In the genomic region with DNA sequence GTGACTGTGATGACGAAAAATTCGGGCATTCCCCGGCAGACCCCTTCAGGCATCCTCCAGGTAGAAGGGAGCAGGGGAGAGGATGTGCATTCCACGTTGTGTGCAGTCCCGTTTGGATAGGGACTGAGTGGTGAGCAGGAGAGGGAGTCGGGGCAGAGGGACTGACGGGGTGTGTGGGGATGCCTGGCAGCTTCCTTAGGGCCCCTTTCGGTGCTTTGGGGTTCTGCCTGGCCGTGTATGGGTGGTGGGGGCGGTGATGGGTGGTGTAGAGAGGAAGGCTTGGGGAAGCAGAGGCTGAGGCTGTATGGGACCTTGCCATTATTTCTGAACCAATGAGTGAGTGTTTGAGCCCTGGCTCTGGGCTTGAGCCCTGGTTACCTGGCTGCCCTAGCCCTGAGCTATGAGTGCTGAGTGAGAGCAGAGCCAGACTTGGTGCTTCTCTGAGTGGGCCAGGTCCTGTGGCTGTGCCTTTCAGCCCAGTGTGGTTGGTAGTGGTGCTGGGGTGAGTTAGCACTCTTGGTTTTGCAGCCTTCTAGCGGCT, we compare ENCODE assay signal across 8 cellular contexts. TPM values are rescaled to one million over a fixed set of nuclear protein-coding genes. Genes with fewer than 3 reads are reported as not detected.
DNase-seq lines count a peak whose midpoint lies in the region; ATAC-seq and TF ChIP-seq lines count a peak whose summit lies in the region.

No MANE protein-coding gene starts in this region.

- H3K27me3 Mint-ChIP-seq in activated CD8-positive, alpha-beta T cell treated with anti-CD3 and anti-CD28 coated beads for 36 hours: no peaks in the 10 kb centered on the region

- H3K4me1 ChIP-seq in hepatocyte (ENCODE audit: insufficient read depth) (peaks cover 20% of the 10 kb centered on the region), spleen (peaks cover 14 to 60% (median 42%) of the 10 kb centered on the region in 6 donors)

- no peaks in the 10 kb centered on the region for H3K27me3 ChIP-seq in hepatocyte
- no peaks in the 10 kb centered on the region for H3K27me3 ChIP-seq in spleen (replicated peaks in 1 of 7)

- no peaks in the 10 kb centered on the region for H3K9me3 ChIP-seq in hepatocyte (ENCODE audit: low read depth)
- H3K9me3 ChIP-seq in spleen: no peaks in the 10 kb centered on the region

- intact Hi-C loops in activated CD8-positive, alpha-beta T cell treated with anti-CD3 and anti-CD28 coated beads for 36 hours (cut with micrococcal nuclease): no loop called here
- intact Hi-C loops in spleen (cut with DNase I; ENCODE audit: low total_unique reads): no loop called here

- H3K79me2 ChIP-seq in hepatocyte: peaks cover 37% of the 10 kb centered on the region

- H4K20me1 ChIP-seq in hepatocyte (ENCODE audit: insufficient read depth, poor library complexity, severe bottlenecking): peaks cover 37% of the 10 kb centered on the region

- H2AFZ ChIP-seq in hepatocyte: peak overlapping the region; percentile 45

- peak overlapping the region; percentile 92 for H3K27ac Mint-ChIP-seq in activated CD8-positive, alpha-beta T cell treated with anti-CD3 and anti-CD28 coated beads for 36 hours

- CTCF ChIA-PET in activated CD8-positive, alpha-beta T cell treated with anti-CD3 and anti-CD28 coated beads for 36 hours (lab: Charles Lee): interaction anchor here (0.7 to 3.3 kb wide), 4 partner anchors 11 to 209 kb away, joined by 3 to 23 read pairs (median 5); a partner anchor contains a TSS

- H3K4me2 ChIP-seq in hepatocyte: peak overlapping the region; percentile 83

- peak overlapping the region; percentile 97 for H3K27ac ChIP-seq in hepatocyte
- H3K27ac ChIP-seq in spleen: peak overlapping the region; percentile 60 to 98 (median 96)

- peaks cover 25% of the 10 kb centered on the region for H3K4me1 Mint-ChIP-seq in activated CD8-positive, alpha-beta T cell treated with anti-CD3 and anti-CD28 coated beads for 36 hours (ENCODE audit: low read depth)

- peak; percentile 29 to 41 for DNase-seq in stimulated activated CD4-positive, alpha-beta T cell treated with anti-CD3 and anti-CD28 coated beads, Interleukin-2, amount 100 ng/mL, for 24 hours
- no peak for DNase-seq in stimulated activated CD4-positive, alpha-beta T cell treated with anti-CD3 and anti-CD28 coated beads, Interleukin-2, amount 100 ng/mL, for 48 hours
- peak; percentile 61 for DNase-seq in activated CD8-positive, alpha-beta T cell treated with anti-CD3 and anti-CD28 coated beads for 36 hours
- DNase-seq in hepatocyte (ENCODE audit: low spot score): peak; percentile 13
- DNase-seq in spleen: peak; percentile 80
- DNase-seq in hippocampal formation (lab: John Stamatoyannopoulos, UW): no peak
- no peak for DNase-seq in omental fat pad (ENCODE audit: low spot score)
- no peak for DNase-seq in UCSD-AML1 (lab: John Stamatoyannopoulos, UW; ENCODE audit: unreplicated experiment)

- H3K36me3 Mint-ChIP-seq in activated CD8-positive, alpha-beta T cell treated with anti-CD3 and anti-CD28 coated beads for 36 hours (ENCODE audit: low read depth): no peaks in the 10 kb centered on the region

- H3K36me3 ChIP-seq in hepatocyte (replicated peaks; ENCODE audit: insufficient read depth, low read depth) (no peaks in the 10 kb centered on the region), spleen (peaks cover 2 to 43% (median 24%) of the 10 kb centered on the region in 6 donors)

- TF ChIP-seq POLR2A in spleen (IDR thresholded peaks at IDR 0.05): no peak

- 3% methylated on average over 11 of the region's 11 CpGs for WGBS in hepatocyte (ENCODE audit: low lambda C conversion rate, missing lambda C conversion rate)
- WGBS in spleen, 5 donors: 8 to 12% (median 11%) methylated on average over 11 of the region's 11 CpGs

- POLR2A ChIA-PET in activated CD8-positive, alpha-beta T cell treated with anti-CD3 and anti-CD28 coated beads for 36 hours (lab: Charles Lee): interaction anchor here (0.6 to 3.3 kb wide), 3 partner anchors 11 to 1225 kb away, joined by 3 to 17 read pairs (median 3); no protein-coding TSS in a partner anchor

- peak overlapping the region; percentile 88 for H3K4me3 ChIP-seq in hepatocyte
- H3K4me3 ChIP-seq in spleen: peak overlapping the region; percentile 73 to 97 (median 81)

- no peaks in the 10 kb centered on the region for H3K9me2 ChIP-seq in hepatocyte (replicated peaks; ENCODE audit: insufficient read depth)

- peak overlapping the region; percentile 91 for H3K4me3 Mint-ChIP-seq in activated CD8-positive, alpha-beta T cell treated with anti-CD3 and anti-CD28 coated beads for 36 hours

- no peak for TF ChIP-seq CTCF in activated CD8-positive, alpha-beta T cell treated with anti-CD3 and anti-CD28 coated beads for 36 hours (IDR thresholded peaks at IDR 0.05)
- TF ChIP-seq CTCF in hepatocyte (IDR thresholded peaks at IDR 0.05; ENCODE audit: poor library complexity): no peak
- TF ChIP-seq CTCF in spleen (IDR thresholded peaks at IDR 0.05 in 8 of 11, conservative IDR thresholded peaks at IDR 0.05 in 3 of 11): no peak
- TF ChIP-seq CTCF in omental fat pad (IDR thresholded peaks at IDR 0.05): no peak

- ATAC-seq in activated CD8-positive, alpha-beta T cell treated with anti-CD3 and anti-CD28 coated beads for 36 hours: peak; percentile 15
- ATAC-seq in omental fat pad (ENCODE audit: low FRiP score): no peak

- no peaks in the 10 kb centered on the region for H3K9me3 Mint-ChIP-seq in activated CD8-positive, alpha-beta T cell treated with anti-CD3 and anti-CD28 coated beads for 36 hours

RNA-seq across cellular contexts. Expression of a gene that starts 0.9 kb away (rescaled TPM):
- 10 to 100 TPM; 75.9 to 78.4 TPM for total RNA-seq in activated CD8-positive, alpha-beta T cell treated with anti-CD3 and anti-CD28 coated beads for 36 hours
- total RNA-seq in hepatocyte (47.8 and 74.8 TPM in 2 replicates), spleen (100 to 1,000 TPM in 6 of 7 donors, 10 to 100 TPM in 1; 93.4 to 177 (median 141) TPM), omental fat pad (10 to 100 TPM; 47.6 to 65.1 (median 57.6) TPM)
- polyA plus RNA-seq in hepatocyte (99.4 and 140 TPM in 2 replicates), spleen (100 to 1,000 TPM in 1 of 3 donors, 10 to 100 TPM in 2; 28.2 to 104 (median 52.6) TPM)

RNA-seq across cellular contexts. Expression of a gene that starts 8.9 kb away (rescaled TPM):
- not detected for total RNA-seq in activated CD8-positive, alpha-beta T cell treated with anti-CD3 and anti-CD28 coated beads for 36 hours
- total RNA-seq in hepatocyte: 0.48 and 4.3 TPM in 2 replicates
- 1.2 and 5.5 TPM in 2 replicates for polyA plus RNA-seq in hepatocyte
- 10 to 100 TPM; 18.9 to 62.3 (median 23.1) TPM for total RNA-seq in spleen
- 10 to 100 TPM; 16.1 to 26.6 (median 20.7) TPM for polyA plus RNA-seq in spleen
- total RNA-seq in omental fat pad: 100 to 1,000 TPM in 2 of 4 donors, 10 to 100 TPM in 2; 52.5 to 128 (median 95.5) TPM

RNA-seq across cellular contexts. Expression of a gene that starts 18.5 kb away (rescaled TPM):
- total RNA-seq in activated CD8-positive, alpha-beta T cell treated with anti-CD3 and anti-CD28 coated beads for 36 hours: not detected
- total RNA-seq in hepatocyte (0.48 TPM in 1 of 2 replicates, not detected in the other), spleen (not detected), omental fat pad (not detected)
- polyA plus RNA-seq in hepatocyte (not detected in 2 replicates), spleen (under 1 TPM in 1 of 3 donors, not detected in 2; 0.33 TPM)

RNA-seq across cellular contexts. Expression of a gene that starts 33.5 kb away (rescaled TPM):
- total RNA-seq in activated CD8-positive, alpha-beta T cell treated with anti-CD3 and anti-CD28 coated beads for 36 hours: not detected
- total RNA-seq in hepatocyte (19.9 and 21.6 TPM in 2 replicates), spleen (not detected), omental fat pad (not detected)
- polyA plus RNA-seq in hepatocyte (13.4 and 26.8 TPM in 2 replicates), spleen (under 1 TPM in 1 of 3 donors, not detected in 2; 0.10 TPM)

Comparison
In these comparisons a context has a peak if more than half of its experiments do, and no peak if none do; other contexts are left out.
1. DNase-seq: peak in stimulated activated CD4-positive, alpha-beta T cell treated with anti-CD3 and anti-CD28 coated beads, Interleukin-2, amount 100 ng/mL, for 24 hours (2 of 2), activated CD8-positive, alpha-beta T cell treated with anti-CD3 and anti-CD28 coated beads for 36 hours (single experiment), hepatocyte (single experiment) and spleen (single experiment); none in stimulated activated CD4-positive, alpha-beta T cell treated with anti-CD3 and anti-CD28 coated beads, Interleukin-2, amount 100 ng/mL, for 48 hours (0 of 2), hippocampal formation (0 of 2), omental fat pad (single experiment) and UCSD-AML1 (single experiment).